ENCODE assay signal across 8 cellular contexts in the genomic region with DNA sequence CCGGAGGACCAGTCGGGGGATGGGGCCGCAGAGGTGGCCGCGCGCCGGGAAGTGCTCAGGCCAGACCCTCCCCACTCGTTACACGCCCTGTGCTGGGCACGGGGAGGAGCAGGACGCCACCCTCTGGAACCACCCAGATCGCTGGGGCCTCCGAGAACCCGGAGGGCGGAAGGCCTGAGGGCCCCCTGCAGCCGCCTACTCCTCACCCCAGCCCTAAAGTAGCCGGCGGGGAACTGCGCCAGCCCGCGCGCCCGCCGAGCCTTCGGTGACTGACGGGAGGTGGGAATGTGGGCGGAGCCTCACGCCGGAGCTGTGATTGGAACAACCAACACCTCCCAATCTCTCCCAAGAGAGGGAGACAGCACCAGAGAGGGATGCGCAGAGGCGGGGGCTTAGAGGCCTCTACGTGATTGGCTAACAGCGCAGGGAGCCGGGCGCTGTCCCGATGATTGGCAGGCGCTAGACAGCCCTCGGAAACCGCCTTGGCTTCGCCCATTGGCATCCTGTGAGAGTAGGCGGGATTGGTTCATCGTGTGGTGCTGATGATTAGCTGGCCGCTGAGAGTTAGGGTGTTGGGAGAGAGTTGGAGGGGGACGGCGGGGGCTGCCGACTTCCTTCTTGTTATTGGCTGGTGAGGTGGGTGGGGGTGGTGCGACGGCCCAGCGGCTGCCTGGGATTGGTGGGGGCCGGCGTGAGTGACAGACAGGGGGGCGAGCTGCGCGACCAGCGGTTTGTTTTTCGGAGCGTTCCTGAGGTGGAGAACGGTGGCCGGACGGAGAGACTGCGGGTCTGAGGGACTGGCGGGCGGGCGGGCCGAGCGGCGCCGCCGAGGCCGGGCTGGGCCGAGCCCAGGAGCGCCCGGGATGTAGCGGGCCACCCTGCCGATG.
DNase-seq lines count a peak whose midpoint lies in the region; ATAC-seq lines count a peak whose summit lies in the region.

A gene (plus strand): TSS at position 734 of the 887 bp plus-strand sequence. CDS start 343 bp downstream, outside the sequence.

- ATAC-seq in GM19035 (IDR thresholded peaks at IDR 0.05; ENCODE audit: unreplicated experiment) (peak; percentile 90), HG03354 (IDR thresholded peaks at IDR 0.05; ENCODE audit: poor library complexity, severe bottlenecking, unreplicated experiment) (peak; percentile 91)
- ATAC-seq in activated CD4-positive, CD25-positive, alpha-beta regulatory T cell treated with anti-CD3 and anti-CD28 coated beads, Interleukin-2, amount 50 U/mL, for 24 hours = peak; percentile 94 to 95

- DNase-seq in AG20443 (ENCODE audit: low spot score) = peak; percentile 99
- peak; percentile 100 for DNase-seq in NCI-H446 treated with DMSO at 0.1 percent for 48 hours (lab: John Stamatoyannopoulos, UW)
- peak; percentile 100 for DNase-seq in cerebellar cortex (ENCODE audit: low spot score)
- peak; percentile 100 for DNase-seq in iris pigment epithelial cell (ENCODE audit: low read depth)
- peak; percentile 94 to 96 for DNase-seq in stimulated activated CD4-positive, alpha-beta T cell treated with anti-CD3 and anti-CD28 coated beads, Interleukin-12 subunit alpha, Interleukin-12 subunit beta, amount 100 ng/mL, for 24 hours (ENCODE audit: low read depth in 2 of 2)

Comparison
In these comparisons a context has a peak if more than half of its experiments do, and no peak if none do; other contexts are left out.
1. Peak in every context shown above with its lines: DNase-seq and ATAC-seq.